In genomic region chr1:53542551-53542950, GRCh38 we compare ENCODE assay signal across 22 cellular contexts.
DNase-seq lines count a peak whose midpoint lies in the region; ATAC-seq, FAIRE-seq and TF ChIP-seq lines count a peak whose summit lies in the region.
"Had no signal": no experiment of that assay in that cellular context is flagged by ENCODE, and none has a peak within 500 bp of the region (broad histone marks: within the 10 kb centered on the region; RNA-seq: fewer than 3 reads in every experiment).

No MANE protein-coding gene starts in this region.

- no peak for TF ChIP-seq POLR2A in A549 (IDR thresholded peaks at IDR 0.05; ENCODE audit: low read length)

- 0 out of 5 replicates have a peak, but pooled peaks of 1 of the 2 experiments have one; percentile 3 for TF ChIP-seq EP300 in A549 (IDR thresholded peaks at IDR 0.05)

- TF ChIP-seq RAD21 in A549 (conservative IDR thresholded peaks at IDR 0.05 in 1 of 2, IDR thresholded peaks at IDR 0.05 in 1 of 2) = no peak

- H3K9ac ChIP-seq in NT2/D1 (ENCODE audit: insufficient read length, low read depth) = peak overlapping the region; percentile 23
- no peak overlapping the region for H3K9ac ChIP-seq in fibroblast of lung (ENCODE audit: insufficient read depth, low read length)
- H3K9ac ChIP-seq: BLaER1 treated with 17β-estradiol and CSF1 and Interleukin-3, amounts not matched to agents 10 nM and 100 nM had no signal

- FAIRE-seq in A549 (lab: Jason Lieb, UNC) = no peak
- FAIRE-seq: D721Med had no signal

- CTCF ChIA-PET in A549 (lab: Yijun Ruan, JAX) = interaction anchor here (2.1 kb wide), 1 partner anchor 10 kb away, joined by 9 read pairs; no protein-coding TSS in a partner anchor

- POLR2A ChIA-PET in A549 (lab: Yijun Ruan, JAX) = no interaction called here

- H3K27ac ChIP-seq in A549 (peak overlapping the region; percentile 90 to 92), fibroblast of lung (ENCODE audit: insufficient read depth, low read length) (peak overlapping the region; percentile 42), osteoblast (ENCODE audit: low read depth, low read length) (peak overlapping the region; percentile 98), WERI-Rb-1 (no peak overlapping the region)
- H3K27ac ChIP-seq: BLaER1 treated with 17β-estradiol and CSF1 and Interleukin-3, amounts not matched to agents 10 nM and 100 nM; cardiac muscle cell; dorsolateral prefrontal cortex had no signal

- H3K9me3 ChIP-seq in A549 = no peaks in the 10 kb centered on the region
- H3K9me3 ChIP-seq in NT2/D1 (ENCODE audit: insufficient read depth, low read length) = no peaks in the 10 kb centered on the region
- H3K9me3 ChIP-seq in fibroblast of lung (ENCODE audit: control insufficient read depth, insufficient read depth, low read depth, low read length) = no peaks in the 10 kb centered on the region
- no peaks in the 10 kb centered on the region for H3K9me3 ChIP-seq in osteoblast (ENCODE audit: low read depth, low read length)
- no peaks in the 10 kb centered on the region for H3K9me3 ChIP-seq in WERI-Rb-1 (ENCODE audit: severe bottlenecking)
- H3K9me3 ChIP-seq: BLaER1 treated with 17β-estradiol and CSF1 and Interleukin-3, amounts not matched to agents 10 nM and 100 nM; MG63 had no signal

- H3K4me2 ChIP-seq in A549 (peak overlapping the region; percentile 67), fibroblast of lung (ENCODE audit: extremely low read depth, insufficient read depth, low read length) (no peak overlapping the region), osteoblast (ENCODE audit: insufficient read depth, low read length) (peak overlapping the region; percentile 76)
- H3K4me2 ChIP-seq: BLaER1 treated with 17β-estradiol and CSF1 and Interleukin-3, amounts not matched to agents 10 nM and 100 nM; GM23338 had no signal

- TF ChIP-seq CTCF in A549 (IDR thresholded peaks at IDR 0.05) (no peak), fibroblast of lung (conservative IDR thresholded peaks at IDR 0.05 in 1 of 2, IDR thresholded peaks at IDR 0.05 in 1 of 2; ENCODE audit: low read depth in 1 of 2, low read length in 2 of 2) (no peak), osteoblast (IDR thresholded peaks at IDR 0.05; ENCODE audit: extremely low read depth, low read depth, low read length) (no peak), WERI-Rb-1 (IDR thresholded peaks at IDR 0.05; ENCODE audit: low read depth, low read length) (no peak), GM10266 (IDR thresholded peaks at IDR 0.05; ENCODE audit: control insufficient read depth, insufficient read depth, low read depth, missing control alignments) (no peak)

- no peaks in the 10 kb centered on the region for H4K20me1 ChIP-seq in fibroblast of lung (ENCODE audit: control insufficient read depth, extremely low read depth, insufficient read depth, low read length)
- H4K20me1 ChIP-seq in osteoblast (ENCODE audit: insufficient read depth, low read length) = peaks cover 12% of the 10 kb centered on the region
- H4K20me1 ChIP-seq: BLaER1 treated with 17β-estradiol and CSF1 and Interleukin-3, amounts not matched to agents 10 nM and 100 nM had no signal

- ATAC-seq in A549 (peak; percentile 6 to 13; a peak in 4 of 6 replicates), HG03025 (IDR thresholded peaks at IDR 0.05; ENCODE audit: low FRiP score, unreplicated experiment) (no peak)
- ATAC-seq: activated T-cell treated with anti-CD3 and anti-CD28 coated beads, Interleukin-2, amount 50 U/mL, for 4 hours had no signal

- no peak for DNase-seq in A549 (ENCODE audit: low read depth in 1 of 2, low spot score in 1 of 2)
- no peak for DNase-seq in NT2/D1 (ENCODE audit: low read depth, low spot score)
- no peak for DNase-seq in fibroblast of lung (ENCODE audit: low read depth in 2 of 2)
- DNase-seq in osteoblast (ENCODE audit: insufficient read length, low spot score, missing footprints) = no peak
- no peak for DNase-seq in NCI-H526 treated with DMSO at 0.1 percent for 48 hours (lab: John Stamatoyannopoulos, UW)
- no peak for DNase-seq in WERI-Rb-1
- no peak for DNase-seq in GM10266 (ENCODE audit: extremely low spot score)
- DNase-seq: activated CD8-positive, alpha-beta memory T cell treated with anti-CD3 and anti-CD28 coated beads for 24 hours; activated naive CD4-positive, alpha-beta T cell; activated T-cell treated with anti-CD3 and anti-CD28 coated beads, Interleukin-2, amount 50 U/mL, for 4 hours; immature natural killer cell; NCI-H1417 treated with DMSO at 0.1 percent for 48 hours; NCI-H524 treated with DMSO at 0.1 percent for 48 hours; nucleus accumbens; retina had no signal

- no peaks in the 10 kb centered on the region for H3K36me3 ChIP-seq in NT2/D1 (ENCODE audit: insufficient read depth, insufficient read length, low read length)
- H3K36me3 ChIP-seq in fibroblast of lung (ENCODE audit: control insufficient read depth, insufficient read depth, low read length) = no peaks in the 10 kb centered on the region
- H3K36me3 ChIP-seq in osteoblast (ENCODE audit: insufficient read depth, low read length) = no peaks in the 10 kb centered on the region
- H3K36me3 ChIP-seq in WERI-Rb-1 = no peaks in the 10 kb centered on the region
- H3K36me3 ChIP-seq: BLaER1 treated with 17β-estradiol and CSF1 and Interleukin-3, amounts not matched to agents 10 nM and 100 nM; cardiac muscle cell; MG63 had no signal

- WGBS in A549 (ENCODE audit: missing lambda C conversion rate) = 0% methylated on average over 1 of the region's 5 CpGs

- H3K79me2 ChIP-seq in fibroblast of lung (ENCODE audit: control insufficient read depth, insufficient read depth, low read length) (no peaks in the 10 kb centered on the region), osteoblast (ENCODE audit: insufficient read depth, low read length) (no peaks in the 10 kb centered on the region)

- H3K27me3 ChIP-seq in NT2/D1 (ENCODE audit: insufficient read depth, insufficient read length) = no peaks in the 10 kb centered on the region
- H3K27me3 ChIP-seq in fibroblast of lung (ENCODE audit: control insufficient read depth, insufficient read depth, low read length) = no peaks in the 10 kb centered on the region
- no peaks in the 10 kb centered on the region for H3K27me3 ChIP-seq in osteoblast (ENCODE audit: insufficient read depth, low read length)
- no peaks in the 10 kb centered on the region for H3K27me3 ChIP-seq in WERI-Rb-1 (ENCODE audit: insufficient read depth, low read depth, severe bottlenecking)
- H3K27me3 ChIP-seq: BLaER1 treated with 17β-estradiol and CSF1 and Interleukin-3, amounts not matched to agents 10 nM and 100 nM; cardiac muscle cell; dorsolateral prefrontal cortex; MG63 had no signal

- H2AFZ ChIP-seq in fibroblast of lung (ENCODE audit: low read length) = no peak overlapping the region
- H2AFZ ChIP-seq in osteoblast (ENCODE audit: low read length) = peak overlapping the region; percentile 88

- H3K4me1 ChIP-seq in A549 (peaks cover 33% of the 10 kb centered on the region), NT2/D1 (ENCODE audit: insufficient read depth, insufficient read length) (peaks cover 43% of the 10 kb centered on the region), fibroblast of lung (ENCODE audit: control insufficient read depth, extremely low read depth, insufficient read depth, low read length) (peaks cover 15% of the 10 kb centered on the region), osteoblast (ENCODE audit: insufficient read depth, low read length) (peaks cover 18% of the 10 kb centered on the region)
- H3K4me1 ChIP-seq: BLaER1 treated with 17β-estradiol and CSF1 and Interleukin-3, amounts not matched to agents 10 nM and 100 nM had no signal

- H3K4me3 ChIP-seq in A549 (no peak overlapping the region), NT2/D1 (ENCODE audit: insufficient read length, low read depth) (no peak overlapping the region), fibroblast of lung (replicated peaks in 1 of 4; ENCODE audit: control extremely low read depth in 1 of 4, insufficient read depth in 1 of 4, low read depth in 3 of 4, low read length in 4 of 4) (no peak overlapping the region), osteoblast (ENCODE audit: insufficient read depth, low read length) (no peak overlapping the region), WERI-Rb-1 (ENCODE audit: low read depth, low read length) (no peak overlapping the region)
- H3K4me3 ChIP-seq: BLaER1 treated with 17β-estradiol and CSF1 and Interleukin-3, amounts not matched to agents 10 nM and 100 nM; cardiac muscle cell; dorsolateral prefrontal cortex; GM23338; MG63 had no signal

TF ChIP-seq in A549, 52 proteins besides CTCF, POLR2A, EP300 and RAD21:
- no peak for TF ChIP-seq ZFP36 (IDR thresholded peaks at IDR 0.05; ENCODE audit: borderline replicate concordance, partially characterized antibody)
- TF ChIP-seq MAZ (IDR thresholded peaks at IDR 0.05; ENCODE audit: borderline replicate concordance, low read depth, low read length) = no peak
- TF ChIP-seq JUNB (IDR thresholded peaks at IDR 0.05) = 0 out of 2 replicates have a peak, but pooled peaks have one; percentile 3
